In genomic region chr10:27998178-27998953, GRCh38 we compare ENCODE assay signal across 1 cellular context.
TF ChIP-seq lines count a peak whose summit lies in the region.

No MANE protein-coding gene starts in this region.

TF ChIP-seq in SK-N-SH, 30 proteins besides CTCF, POLR2A, EP300 and RAD21 (continued from another document):
- TF ChIP-seq REST (IDR thresholded peaks at IDR 0.05; ENCODE audit: low read depth, low read length) (no peak), USF1 (IDR thresholded peaks at IDR 0.05; ENCODE audit: borderline replicate concordance, low read depth) (no peak), EZH2phosphoT487 (IDR thresholded peaks at IDR 0.05; ENCODE audit: borderline replicate concordance, low read depth) (no peak), GATA2 (CRISPR knock-in tag; IDR thresholded peaks at IDR 0.05) (no peak), RFX5 (IDR thresholded peaks at IDR 0.05; ENCODE audit: low read length) (no peak), USF2 (IDR thresholded peaks at IDR 0.05; ENCODE audit: borderline replicate concordance, low read depth, low read length) (no peak), FOSL2 (IDR thresholded peaks at IDR 0.05; ENCODE audit: borderline replicate concordance, low read depth) (no peak), TAF1 (IDR thresholded peaks at IDR 0.05; ENCODE audit: borderline replicate concordance, low read depth, low read length) (no peak), GABPA (IDR thresholded peaks at IDR 0.05; ENCODE audit: low read depth) (no peak), MXI1 (IDR thresholded peaks at IDR 0.05; ENCODE audit: low read depth, low read length) (no peak), RXRA (IDR thresholded peaks at IDR 0.05; ENCODE audit: borderline replicate concordance, low read depth) (no peak)
